Comparison of ENCODE assay signal across 10 cellular contexts in the genomic region with DNA sequence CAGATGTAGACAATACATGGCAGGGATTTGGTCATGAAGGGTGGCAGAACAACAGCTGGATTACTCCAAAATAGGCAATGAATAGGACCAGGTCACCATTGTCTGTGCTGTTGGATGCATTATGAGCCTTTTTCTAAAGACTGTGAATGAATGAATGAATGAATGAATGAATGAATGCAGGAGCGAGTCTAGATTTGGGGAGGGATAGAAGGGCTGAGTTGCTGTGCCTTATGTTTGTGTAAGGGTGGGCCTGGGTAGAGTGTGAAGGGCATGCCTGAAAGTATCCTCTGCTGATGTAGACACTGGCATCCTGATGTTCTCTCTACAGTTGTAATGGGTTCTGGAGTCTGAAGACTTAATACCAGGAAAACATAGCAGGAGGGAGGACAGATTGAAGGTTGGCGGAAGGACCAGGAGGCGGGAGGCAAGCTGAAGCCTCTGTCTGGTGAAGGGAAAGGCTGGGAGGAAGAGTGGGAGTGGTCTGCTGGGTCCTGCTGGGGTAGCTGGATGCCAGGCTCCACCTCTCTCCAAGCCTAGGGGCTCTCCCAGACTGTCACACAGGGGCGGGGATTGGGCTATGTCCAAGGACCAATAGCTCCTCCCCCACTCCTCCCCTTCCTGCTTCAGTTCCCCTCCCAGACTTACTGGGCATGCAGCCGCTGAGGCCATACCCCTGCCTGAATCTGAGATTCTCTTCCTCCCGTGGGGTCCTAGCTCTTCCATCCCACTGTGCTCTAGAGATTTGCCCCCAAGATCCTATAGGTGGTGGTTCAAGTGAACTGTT. TPM values are rescaled to one million over a fixed set of nuclear protein-coding genes. Genes with fewer than 3 reads are reported as not detected.
DNase-seq lines count a peak whose midpoint lies in the region; ATAC-seq and TF ChIP-seq lines count a peak whose summit lies in the region.
"Had no signal": no experiment of that assay in that cellular context is flagged by ENCODE, and none has a peak within 500 bp of the region (broad histone marks: within the 10 kb centered on the region; RNA-seq: fewer than 3 reads in every experiment).

No MANE protein-coding gene starts in this region.

- H3K27ac Mint-ChIP-seq in Caco-2 (ENCODE audit: unreplicated experiment): no peak overlapping the region

- H3K9me3 ChIP-seq in Caco-2 (no peaks in the 10 kb centered on the region), SJCRH30 (replicated peaks) (no peaks in the 10 kb centered on the region), mucosa of rectum (ENCODE audit: control insufficient read depth in 2 of 2, low read length in 2 of 2) (no peaks in the 10 kb centered on the region)

- H3K4me1 Mint-ChIP-seq in Caco-2 (ENCODE audit: low read depth, unreplicated experiment): peaks cover 14% of the 10 kb centered on the region

- DNase-seq in Caco-2: peak; percentile 50 to 73
- DNase-seq in HK-2 (ENCODE audit: unreplicated experiment): peak; percentile 30
- peak; percentile 85 to 89 for DNase-seq in SJCRH30
- peak; percentile 72 for DNase-seq in fibroblast of gingiva (ENCODE audit: low read depth)
- no peak for DNase-seq in T-helper 1 cell
- no peak for DNase-seq in NCI-H526 treated with DMSO at 0.1 percent for 48 hours (lab: John Stamatoyannopoulos, UW)

- peak; percentile 69 for ATAC-seq in GM19463 (IDR thresholded peaks at IDR 0.05; ENCODE audit: unreplicated experiment)

- H3K27me3 ChIP-seq in Caco-2 (replicated peaks; ENCODE audit: control insufficient read depth, insufficient read depth, low read length) (no peaks in the 10 kb centered on the region), SJCRH30 (no peaks in the 10 kb centered on the region), mucosa of rectum (ENCODE audit: control insufficient read depth in 2 of 2, insufficient read depth in 2 of 2, low read length in 2 of 2) (no peaks in the 10 kb centered on the region)

- H3K4me1 ChIP-seq in Caco-2 (peaks cover 6% of the 10 kb centered on the region; the same call in 1 of the 2 replicates), SJCRH30 (no peaks in the 10 kb centered on the region; the same call in 1 of the 2 replicates), mucosa of rectum (ENCODE audit: control insufficient read depth in 2 of 2, insufficient read depth in 2 of 2, low read length in 2 of 2) (peaks cover 13 to 25% of the 10 kb centered on the region in 2 donors)

- no peaks in the 10 kb centered on the region for H3K27me3 Mint-ChIP-seq in Caco-2 (ENCODE audit: insufficient read depth, unreplicated experiment)

- no peak for TF ChIP-seq CTCF in Caco-2 (IDR thresholded peaks at IDR 0.05; ENCODE audit: insufficient read depth in 1 of 2, low read depth in 1 of 2, low read length in 1 of 2, severe bottlenecking in 1 of 2, unreplicated experiment in 1 of 2)

- intact Hi-C loops in Caco-2 (cut with micrococcal nuclease; ENCODE audit: unreplicated experiment): loop anchor here (1.0 kb wide), 1 partner anchor 11 kb away; no protein-coding TSS in a partner anchor

- H3K27ac ChIP-seq in SJCRH30: no peak overlapping the region
- H3K27ac ChIP-seq in mucosa of rectum (ENCODE audit: low read depth in 2 of 2, low read length in 2 of 2): peak overlapping the region; percentile 56 to 69
- H3K27ac ChIP-seq: parathyroid adenoma had no signal

- no TSS peak for BruUV-seq in Caco-2 (replicated peaks; lab: Mats Ljungman, UMichigan)

- no peaks in the 10 kb centered on the region for H3K9me3 Mint-ChIP-seq in Caco-2 (ENCODE audit: unreplicated experiment)

- no peak overlapping the region for H3K9ac ChIP-seq in mucosa of rectum (ENCODE audit: low read depth in 1 of 2, low read length in 2 of 2)
- H3K9ac ChIP-seq: parathyroid adenoma had no signal

- H3K36me3 ChIP-seq in Caco-2 (ENCODE audit: control insufficient read depth, insufficient read depth, low read length) (peaks cover 1% of the 10 kb centered on the region; the same call in 1 of the 2 replicates), SJCRH30 (peaks cover 4% of the 10 kb centered on the region; the same call in 1 of the 2 replicates), mucosa of rectum (ENCODE audit: control insufficient read depth in 2 of 2, insufficient read depth in 2 of 2, low read length in 2 of 2) (peaks cover 11 to 13% of the 10 kb centered on the region in 2 donors)

- POLR2A ChIA-PET in Caco-2 (lab: Charles Lee): interaction anchor here (0.6 kb wide), 1 partner anchor 15 kb away, joined by 3 read pairs; no protein-coding TSS in a partner anchor

- H3K4me3 ChIP-seq in Caco-2 (ENCODE audit: low read depth, low read length) (no peak overlapping the region), SJCRH30 (no peak overlapping the region), mucosa of rectum (ENCODE audit: low read length in 2 of 2) (peak overlapping the region in 1 of 2 donors; percentile 20)

- peaks cover 23% of the 10 kb centered on the region for H3K36me3 Mint-ChIP-seq in Caco-2 (ENCODE audit: insufficient read depth, unreplicated experiment)

- no peak overlapping the region for H3K4me3 Mint-ChIP-seq in Caco-2 (ENCODE audit: unreplicated experiment)

- CTCF ChIA-PET in Caco-2 (lab: Charles Lee): no interaction called here

RNA-seq across cellular contexts. Expression of a gene that starts 4.8 kb away (rescaled TPM):
- 28.0 and 33.4 TPM in 2 replicates for total RNA-seq in Caco-2 (2022)
- 10.0 and 15.6 TPM in 2 replicates for total RNA-seq in SJCRH30 (2014; rRNA removed; shearing (Covaris generic))

RNA-seq across cellular contexts. Expression of a gene that starts 12.2 kb away (rescaled TPM):
- total RNA-seq in Caco-2 (2022): 94.6 and 100 TPM in 2 replicates
- total RNA-seq in SJCRH30 (2014; rRNA removed; shearing (Covaris generic)): 39.5 and 40.1 TPM in 2 replicates

RNA-seq across cellular contexts. Expression of a gene that starts 12.4 kb away (rescaled TPM):
- total RNA-seq in Caco-2 (2022): 52.4 and 53.1 TPM in 2 replicates
- total RNA-seq in SJCRH30 (2014; rRNA removed; shearing (Covaris generic)): 40.9 and 41.1 TPM in 2 replicates

RNA-seq across cellular contexts. Expression of a gene that starts 28.1 kb away (rescaled TPM):
- total RNA-seq in Caco-2 (2022): 10.7 and 10.9 TPM in 2 replicates
- total RNA-seq in SJCRH30 (2014; rRNA removed; shearing (Covaris generic)): not detected in 2 replicates
- total RNA-seq: NCI-H460 had no signal

RNA-seq across cellular contexts. Expression of a gene that starts 28.2 kb away (rescaled TPM):
- total RNA-seq in Caco-2 (2022): 5.7 and 6.7 TPM in 2 replicates
- total RNA-seq in SJCRH30 (2014; rRNA removed; shearing (Covaris generic)): 3.5 and 4.7 TPM in 2 replicates

Comparison
In these comparisons a context has a peak if more than half of its experiments do, and no peak if none do; other contexts are left out.
1. DNase-seq: peak in Caco-2 (2 of 2), HK-2 (single experiment), SJCRH30 (2 of 2) and fibroblast of gingiva (single experiment); none in T-helper 1 cell (0 of 5) and NCI-H526 treated with DMSO at 0.1 percent for 48 hours (single experiment).